ENCODE assay signal across 15 cellular contexts in genomic region chr6:11292837-11293236, GRCh38.
"Had no signal": no experiment of that assay in that cellular context is flagged by ENCODE, and none has a peak within 500 bp of the region (broad histone marks: within the 10 kb centered on the region; RNA-seq: fewer than 3 reads in every experiment).

No MANE protein-coding gene starts in this region.

- H3K4me3 Mint-ChIP-seq: activated naive CD4-positive, alpha-beta T cell treated with anti-CD3 and anti-CD28 coated beads, Interleukin-2, amount 10 ng/mL, durations not matched to agents 7 days and 5 days had no signal

- DNase-seq: activated CD4-positive, alpha-beta T cell treated with anti-CD3 and anti-CD28 coated beads, Interleukin-2, amount 50 U/mL, for 1 hour; activated CD8-positive, alpha-beta memory T cell treated with anti-CD3 and anti-CD28 coated beads for 24 hours; activated naive CD4-positive, alpha-beta T cell treated with anti-CD3 and anti-CD28 coated beads, Interleukin-2, amount 10 ng/mL, durations not matched to agents 7 days and 5 days; activated T-cell treated with anti-CD3 and anti-CD28 coated beads for 4 hours; hippocampal formation; kidney; left ventricle myocardium inferior; mesendoderm; psoas muscle; right lobe of liver; SK-N-SH; stomach; T-helper 1 cell; T1000 had no signal

- H3K4me1 Mint-ChIP-seq: activated naive CD4-positive, alpha-beta T cell treated with anti-CD3 and anti-CD28 coated beads, Interleukin-2, amount 10 ng/mL, durations not matched to agents 7 days and 5 days had no signal

- ATAC-seq: activated CD4-positive, CD25-positive, alpha-beta regulatory T cell treated with anti-CD3 and anti-CD28 coated beads, Interleukin-2, amount 50 U/mL, for 24 hours; psoas muscle; right lobe of liver had no signal

- H3K27ac Mint-ChIP-seq: activated naive CD4-positive, alpha-beta T cell treated with anti-CD3 and anti-CD28 coated beads, Interleukin-2, amount 10 ng/mL, durations not matched to agents 7 days and 5 days had no signal

- H3K27me3 Mint-ChIP-seq: activated naive CD4-positive, alpha-beta T cell treated with anti-CD3 and anti-CD28 coated beads, Interleukin-2, amount 10 ng/mL, durations not matched to agents 7 days and 5 days had no signal
